ENCODE assay signal across 3 cellular contexts in the genomic region with DNA sequence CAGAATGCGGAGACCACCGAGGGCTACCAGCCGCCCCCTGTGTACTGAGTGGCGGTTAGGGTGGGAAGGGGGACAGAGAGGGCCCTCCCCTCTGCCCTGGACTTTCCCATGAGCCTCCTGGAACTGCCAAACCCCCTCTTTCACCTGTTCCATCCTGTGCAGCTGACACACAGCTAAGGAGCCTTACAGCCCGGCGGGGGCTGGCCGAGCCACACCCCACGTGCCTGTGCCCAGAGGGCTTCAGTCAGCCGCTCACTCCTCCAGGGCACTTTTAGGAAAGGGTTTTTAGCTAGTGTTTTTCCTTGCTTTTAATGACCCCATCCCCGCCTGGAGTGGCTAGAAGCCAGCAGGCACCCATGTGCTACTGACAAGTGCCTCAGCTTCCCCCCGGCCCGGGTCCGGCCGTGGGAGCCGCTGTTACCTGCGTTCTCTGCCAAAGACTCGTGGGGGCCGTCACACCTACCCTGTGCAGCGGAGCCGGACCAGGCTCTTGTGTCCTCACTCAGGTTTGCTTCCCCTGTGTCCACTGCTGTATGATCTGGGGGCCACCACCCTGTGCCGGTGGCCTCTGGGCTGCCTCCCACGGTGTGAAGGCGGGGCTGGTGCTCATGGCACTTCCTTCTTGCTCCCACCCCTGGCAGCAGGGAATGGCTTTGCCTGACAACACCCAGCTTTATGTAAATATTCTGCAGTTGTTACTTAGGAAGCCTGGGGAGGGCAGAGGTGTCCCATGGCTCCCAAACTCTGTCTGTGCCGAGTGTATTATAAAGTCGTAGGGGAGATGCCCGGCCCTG. TPM values are rescaled to one million over a fixed set of nuclear protein-coding genes. Genes with fewer than 3 reads are reported as not detected.
"Had no signal": no experiment of that assay in that cellular context is flagged by ENCODE, and none has a peak within 500 bp of the region (broad histone marks: within the 10 kb centered on the region; RNA-seq: fewer than 3 reads in every experiment).

No MANE protein-coding gene starts in this region.

RNA-seq across cellular contexts. Expression of a gene that starts 37.3 kb away (rescaled TPM):
- total RNA-seq: frontal cortex, skeletal muscle tissue had no signal
- polyA plus RNA-seq: ovary had no signal
